1 cellular context compared by ENCODE assay signal in genomic region chr17:32882734-32883133, GRCh38.
TF ChIP-seq lines count a peak whose summit lies in the region.

No MANE protein-coding gene starts in this region.

TF ChIP-seq in SK-N-SH, 30 proteins besides CTCF, POLR2A, EP300 and RAD21 (continued from another document):
- no peak for TF ChIP-seq REST (IDR thresholded peaks at IDR 0.05; ENCODE audit: low read depth, low read length)
- no peak for TF ChIP-seq CHD2 (IDR thresholded peaks at IDR 0.05; ENCODE audit: low read length, partially characterized antibody)
TF ChIP-seq in SK-N-SH: peak in this region for 4.
